Comparison of ENCODE assay signal across 21 cellular contexts in the genomic region with DNA sequence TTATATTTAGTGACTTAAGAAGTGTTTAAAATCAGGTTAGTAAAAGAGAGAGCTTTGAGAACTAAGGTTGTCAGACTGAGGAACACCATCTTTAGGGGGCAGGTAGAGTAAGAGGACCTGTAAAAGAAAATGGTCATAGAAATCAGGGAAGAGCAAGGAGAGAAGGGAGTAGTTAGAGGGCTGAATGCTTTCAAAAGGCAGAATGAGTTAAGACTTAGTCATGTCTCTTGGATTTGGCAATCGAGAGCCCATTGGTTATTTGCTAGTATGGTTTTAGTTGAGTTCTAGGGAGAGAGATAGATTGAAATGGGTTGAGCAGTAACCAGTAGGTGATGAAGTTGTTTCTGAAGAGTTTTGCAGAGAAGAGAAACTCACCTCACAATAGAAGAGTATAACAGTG. TPM values are rescaled to one million over a fixed set of nuclear protein-coding genes. Genes with fewer than 3 reads are reported as not detected.
A peak's percentile ranks its signal among the peaks of the same experiment; 100 is the strongest.
DNase-seq lines count a peak whose midpoint lies in the region; ATAC-seq, FAIRE-seq and TF ChIP-seq lines count a peak whose summit lies in the region.
"Had no signal": no experiment of that assay in that cellular context is flagged by ENCODE, and none has a peak within 500 bp of the region (broad histone marks: within the 10 kb centered on the region; RNA-seq: fewer than 3 reads in every experiment).

No MANE protein-coding gene starts in this region.

- 95 to 96% methylated on average over 1 of the region's 1 CpG for WGBS in thyroid gland, 2 donors

- H3K4me1 ChIP-seq in adipocyte (ENCODE audit: control insufficient read depth, insufficient read depth, low read length), result peaks cover 16% of the 10 kb centered on the region
- H3K4me1 ChIP-seq in thyroid gland, result no peaks in the 10 kb centered on the region
- H3K4me1 ChIP-seq: adrenal gland had no signal

- no peaks in the 10 kb centered on the region for H3K27me3 ChIP-seq in adipocyte (replicated peaks; ENCODE audit: control insufficient read depth, insufficient read depth, low read length)
- no peaks in the 10 kb centered on the region for H3K27me3 ChIP-seq in thyroid gland
- H3K27me3 ChIP-seq: adrenal gland, BE2C had no signal

- no peak overlapping the region for H3K9ac ChIP-seq in adipocyte (ENCODE audit: low read length)

- TF ChIP-seq CTCF in fibroblast of pulmonary artery (IDR thresholded peaks at IDR 0.05; ENCODE audit: low read length, missing control alignments) (no peak), thyroid gland (IDR thresholded peaks at IDR 0.05) (no peak)

- H3K36me3 ChIP-seq in adipocyte (ENCODE audit: control insufficient read depth, insufficient read depth, low read length, severe bottlenecking) (peaks cover 47% of the 10 kb centered on the region), thyroid gland (peaks cover 24 to 32% of the 10 kb centered on the region in 2 donors)

- H3K4me3 ChIP-seq in adipocyte (ENCODE audit: low read length), result no peak overlapping the region
- no peak overlapping the region for H3K4me3 ChIP-seq in fibroblast of pulmonary artery (replicated peaks; ENCODE audit: low read depth, low read length)
- no peak overlapping the region for H3K4me3 ChIP-seq in thyroid gland (replicated peaks in 1 of 3)
- H3K4me3 ChIP-seq: adrenal gland had no signal

- H3K9me3 ChIP-seq in adipocyte (ENCODE audit: control insufficient read depth, low read length), result no peaks in the 10 kb centered on the region
- no peaks in the 10 kb centered on the region for H3K9me3 ChIP-seq in thyroid gland
- H3K9me3 ChIP-seq: adrenal gland, BE2C had no signal

- intact Hi-C loops in thyroid gland (cut with DNase I), result no loop called here

- peak; percentile 94 for FAIRE-seq in H54 (lab: Jason Lieb, UNC)
- FAIRE-seq: kidney had no signal

- no peak for ATAC-seq in HG03045 (IDR thresholded peaks at IDR 0.05; ENCODE audit: unreplicated experiment)
- ATAC-seq in stimulated activated naive CD8-positive, alpha-beta T cell treated with anti-CD3 and anti-CD28 coated beads, Interleukin-15, Interleukin-2, amounts not matched to agents 100 U/mL and 50 U/mL, for 24 hours, result no peak

- H3K27ac ChIP-seq in thyroid gland, result no peak overlapping the region
- H3K27ac ChIP-seq: adrenal gland, HL-60 had no signal

- DNase-seq in AG08395 (ENCODE audit: low spot score) (peak; percentile 69), H54 (ENCODE audit: insufficient read length, low spot score) (peak; percentile 18), adipocyte (ENCODE audit: low read depth) (peak; percentile 16), fibroblast of pulmonary artery (ENCODE audit: low read depth) (peak; percentile 58), NCI-H2107 (lab: John Stamatoyannopoulos, UW) (no peak), thyroid gland (no peak)
- no peak for DNase-seq in stimulated activated naive CD8-positive, alpha-beta T cell treated with anti-CD3 and anti-CD28 coated beads, Interleukin-15, Interleukin-2, amounts not matched to agents 100 U/mL and 50 U/mL, for 24 hours
- DNase-seq: activated CD4-positive, alpha-beta T cell treated with anti-CD3 and anti-CD28 coated beads for 4 hours; adrenal gland; BE2C; DMS53; H9; Kasumi-1; kidney; NCI-H1930; NCI-H69; T-helper 2 cell had no signal

- no peak for TF ChIP-seq POLR2A in H54 (IDR thresholded peaks at IDR 0.05; ENCODE audit: low read depth, low read length)
- no peak for TF ChIP-seq POLR2A in thyroid gland (IDR thresholded peaks at IDR 0.05)

RNA-seq across cellular contexts. Expression of gene RALGAPB, which starts 51.1 kb away (rescaled TPM):
- total RNA-seq in thyroid gland, result 10 to 100 TPM; 53.6 to 79.8 (median 62.1) TPM

RNA-seq across cellular contexts. Expression of gene ADIG, which starts 57.3 kb away (rescaled TPM):
- 1 to 10 TPM in 1 of 4 donors, not detected in 3; 1.6 TPM for total RNA-seq in thyroid gland
- total RNA-seq: adrenal gland, glomerular endothelial cell, H9, kidney, subcutaneous adipose tissue had no signal

Comparison
In these comparisons a context has a peak if more than half of its experiments do, and no peak if none do; other contexts are left out.
1. DNase-seq: peak in AG08395 (single experiment), H54 (single experiment), adipocyte (single experiment) and fibroblast of pulmonary artery (single experiment); none in NCI-H2107 (single experiment), thyroid gland (0 of 2) and stimulated activated naive CD8-positive, alpha-beta T cell treated with anti-CD3 and anti-CD28 coated beads, Interleukin-15, Interleukin-2, amounts not matched to agents 100 U/mL and 50 U/mL, for 24 hours (single experiment).